Comparison of ENCODE assay signal across 23 cellular contexts in the genomic region with DNA sequence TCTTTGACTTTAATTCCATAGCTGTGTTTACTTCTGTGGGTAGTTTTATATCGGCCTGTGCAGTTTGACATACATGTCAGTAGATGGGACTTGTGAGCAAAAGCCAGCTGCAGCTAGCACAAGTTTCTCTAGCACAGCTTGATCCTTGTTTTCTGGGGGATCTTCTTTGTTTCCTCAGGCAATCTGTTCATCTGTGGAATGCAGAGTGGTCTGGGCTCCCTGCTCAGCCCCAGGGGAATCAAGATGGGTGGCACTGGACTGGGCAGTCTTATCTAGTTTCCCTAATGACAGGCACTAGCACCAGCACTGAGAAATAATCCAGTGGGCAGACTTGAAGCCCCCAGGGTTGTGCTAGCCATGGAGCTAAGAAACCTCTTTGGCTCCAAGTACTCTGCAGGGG. TPM values are rescaled to one million over a fixed set of nuclear protein-coding genes. Genes with fewer than 3 reads are reported as not detected.
"Had no signal": no experiment of that assay in that cellular context is flagged by ENCODE, and none has a peak within 500 bp of the region (broad histone marks: within the 10 kb centered on the region; RNA-seq: fewer than 3 reads in every experiment).

No MANE protein-coding gene starts in this region.

- H3K36me3 ChIP-seq: heart left ventricle, left ventricle myocardium inferior, lower lobe of right lung, tibial artery, upper lobe of right lung, vagina had no signal

- FAIRE-seq: colon, endothelial cell of umbilical vein, keratinocyte, small intestine had no signal

- H3K27me3 Mint-ChIP-seq: dendritic cell treated with granulocyte-macrophage colony-stimulating factor and Interleukin-4, amounts not matched to agents 40 ng/mL and 50 ng/mL, for 4 days; memory B cell; naive thymus-derived CD4-positive, alpha-beta T cell; stimulated activated naive CD8-positive, alpha-beta T cell treated with anti-CD3 and anti-CD28 coated beads, Interleukin-15, Interleukin-2, amounts not matched to agents 100 ng/mL and 50 ng/mL, for 24 hours had no signal

- H3K4me3 ChIP-seq: heart left ventricle, left ventricle myocardium inferior, lower lobe of right lung, tibial artery, upper lobe of right lung, vagina had no signal

- H3K27me3 ChIP-seq: heart left ventricle, tibial artery, upper lobe of right lung, vagina had no signal

- H3K4me1 Mint-ChIP-seq: memory B cell; naive thymus-derived CD4-positive, alpha-beta T cell; nephron progenitor cell had no signal

- H3K9me3 ChIP-seq: lower lobe of right lung, upper lobe of right lung, vagina had no signal

- H3K36me3 Mint-ChIP-seq: memory B cell; naive thymus-derived CD4-positive, alpha-beta T cell had no signal

- H3K27ac Mint-ChIP-seq: dendritic cell treated with granulocyte-macrophage colony-stimulating factor and Interleukin-4, amounts not matched to agents 40 ng/mL and 50 ng/mL, for 4 days; memory B cell; naive thymus-derived CD4-positive, alpha-beta T cell; nephron progenitor cell; stimulated activated naive CD8-positive, alpha-beta T cell treated with anti-CD3 and anti-CD28 coated beads, Interleukin-15, Interleukin-2, amounts not matched to agents 100 ng/mL and 50 ng/mL, for 24 hours had no signal

- H3K4me3 Mint-ChIP-seq: dendritic cell treated with granulocyte-macrophage colony-stimulating factor and Interleukin-4, amounts not matched to agents 40 ng/mL and 50 ng/mL, for 4 days; memory B cell; naive thymus-derived CD4-positive, alpha-beta T cell; nephron progenitor cell; stimulated activated naive CD8-positive, alpha-beta T cell treated with anti-CD3 and anti-CD28 coated beads, Interleukin-15, Interleukin-2, amounts not matched to agents 100 ng/mL and 50 ng/mL, for 24 hours had no signal

- DNase-seq: cerebellar nuclear complex; foreskin melanocyte; heart left ventricle; hippocampal formation; left ventricle myocardium inferior; lower lobe of right lung; naive thymus-derived CD4-positive, alpha-beta T cell; nephron progenitor cell; posterior cingulate gyrus; right cardiac atrium; small intestine; stimulated activated CD4-positive, alpha-beta T cell treated with anti-CD3 and anti-CD28 coated beads, Interleukin-12 subunit alpha, Interleukin-12 subunit beta, amount 100 ng/mL, for 4 hours; tibial artery; upper lobe of right lung had no signal

- H3K4me1 ChIP-seq: heart left ventricle, left ventricle myocardium inferior, lower lobe of right lung, tibial artery, upper lobe of right lung, vagina had no signal

- H3K27ac ChIP-seq: heart left ventricle, left ventricle myocardium inferior, lower lobe of right lung, tibial artery, upper lobe of right lung, vagina had no signal

RNA-seq across cellular contexts. Expression of gene CYP2C19, which starts 40.8 kb away (rescaled TPM):
- total RNA-seq: endothelial cell of umbilical vein; heart left ventricle; left ventricle myocardium inferior; lower lobe of right lung; mononuclear cell; naive thymus-derived CD4-positive, alpha-beta T cell; osteocyte; right cardiac atrium; upper lobe of right lung had no signal
- polyA plus RNA-seq: endothelial cell of umbilical vein; heart left ventricle; keratinocyte; naive thymus-derived CD4-positive, alpha-beta T cell had no signal
